37 cellular contexts compared by ENCODE assay signal in the genomic region with DNA sequence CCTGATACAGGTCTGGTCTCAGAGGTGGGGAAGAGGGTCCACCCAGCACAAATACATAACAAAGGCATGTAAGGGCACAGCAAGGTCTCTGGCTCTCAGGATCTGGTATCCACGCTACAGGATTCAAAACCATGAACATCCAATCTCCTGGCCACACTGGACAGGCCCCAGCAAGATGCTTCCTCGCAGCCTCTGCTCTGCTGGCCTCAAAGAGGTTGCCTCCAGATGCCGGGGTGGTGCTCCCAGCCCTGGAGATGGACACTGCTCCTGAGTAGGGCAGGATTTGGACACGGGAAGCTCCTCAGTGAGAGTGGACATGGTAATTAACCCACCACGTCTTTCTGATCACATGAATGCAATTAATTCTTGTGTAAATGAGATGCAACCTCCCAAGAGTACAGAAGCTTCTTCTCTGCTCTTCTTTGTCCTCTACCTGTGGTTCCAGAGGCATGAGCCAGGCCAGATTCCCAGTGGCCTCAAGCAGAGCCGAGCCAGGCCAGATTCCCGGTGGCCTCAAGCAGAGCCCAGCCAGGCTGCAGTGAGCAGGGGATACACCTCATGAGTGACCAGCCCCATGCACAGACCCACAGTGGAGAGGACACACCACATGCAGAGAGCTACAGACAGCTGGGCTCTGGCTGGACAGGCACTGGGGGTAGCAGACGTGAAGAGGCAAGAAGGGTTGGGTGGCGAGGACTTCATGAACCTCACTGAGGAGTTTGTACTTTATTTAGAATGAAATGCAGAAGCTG.
A peak's percentile ranks its signal among the peaks of the same experiment; 100 is the strongest.
DNase-seq lines count a peak whose midpoint lies in the region; ATAC-seq, FAIRE-seq and TF ChIP-seq lines count a peak whose summit lies in the region.
"Had no signal": no experiment of that assay in that cellular context is flagged by ENCODE, and none has a peak within 500 bp of the region (broad histone marks: within the 10 kb centered on the region; RNA-seq: fewer than 3 reads in every experiment).

No MANE protein-coding gene starts in this region.

- H3K18ac ChIP-seq in IMR-90 (ENCODE audit: low read depth, low read length) (no peak overlapping the region), H1 (ENCODE audit: extremely low read depth, low read length) (no peak overlapping the region), neuronal stem cell (ENCODE audit: low read length) (peak overlapping the region; percentile 36)

- H3K14ac ChIP-seq in IMR-90 (replicated peaks; ENCODE audit: low read depth, low read length) = no peak overlapping the region
- H3K14ac ChIP-seq in H1 (ENCODE audit: insufficient read length) = no peak overlapping the region
- H3K14ac ChIP-seq in neuronal stem cell (ENCODE audit: low read length) = peak overlapping the region; percentile 27

- H3K4me2 ChIP-seq in IMR-90 (ENCODE audit: low read depth, low read length) = no peak overlapping the region
- H3K4me2 ChIP-seq in H1 (ENCODE audit: insufficient read depth in 1 of 2, low read depth in 2 of 2, low read length in 2 of 2) = no peak overlapping the region
- no peak overlapping the region for H3K4me2 ChIP-seq in neuronal stem cell (ENCODE audit: insufficient read depth, low read length, poor library complexity, severe bottlenecking)
- H3K4me2 ChIP-seq in neural progenitor cell = no peak overlapping the region
- H3K4me2 ChIP-seq: A549; BLaER1; BLaER1 treated with 17β-estradiol and CSF1 and Interleukin-3, amounts not matched to agents 10 nM and 100 nM had no signal

- intact Hi-C loops in IMR-90 (cut with micrococcal nuclease) = no loop called here

- no peaks in the 10 kb centered on the region for H3K9me3 Mint-ChIP-seq in neural progenitor cell
- H3K9me3 Mint-ChIP-seq: CD14-positive monocyte; CD4-positive, alpha-beta T cell; CD8-positive, alpha-beta T cell had no signal

- no peak overlapping the region for H2BK12ac ChIP-seq in H1 (ENCODE audit: low read depth, low read length)
- no peak overlapping the region for H2BK12ac ChIP-seq in neuronal stem cell (ENCODE audit: low read length)

- H4K20me1 ChIP-seq in IMR-90 (ENCODE audit: insufficient read depth, low read length) (no peaks in the 10 kb centered on the region), H1 (replicated peaks in 1 of 2; ENCODE audit: control insufficient read depth in 1 of 2, insufficient read depth in 2 of 2, low read length in 2 of 2) (peaks cover 0 to 2% of the 10 kb centered on the region in 2 experiments), neural progenitor cell (ENCODE audit: low read depth) (no peaks in the 10 kb centered on the region)

- no peaks in the 10 kb centered on the region for H3K23me2 ChIP-seq in H1 (ENCODE audit: low read depth, low read length)

- no peak overlapping the region for H3K4me3 Mint-ChIP-seq in neural progenitor cell
- H3K4me3 Mint-ChIP-seq: B cell; CD14-positive monocyte; CD4-positive, alpha-beta memory T cell; CD4-positive, alpha-beta T cell; CD8-positive, alpha-beta memory T cell; CD8-positive, alpha-beta T cell had no signal

- H3K56ac ChIP-seq in IMR-90 (ENCODE audit: extremely low read depth, insufficient read depth, low read length) (no peak overlapping the region), H1 (replicated peaks; ENCODE audit: insufficient read length, low read depth, low read length) (no peak overlapping the region)

- H4K91ac ChIP-seq in IMR-90 (ENCODE audit: insufficient read depth, low read depth, low read length) (no peak overlapping the region), H1 (replicated peaks; ENCODE audit: insufficient read length, low read length) (no peak overlapping the region), neuronal stem cell (ENCODE audit: low read depth, low read length, poor library complexity) (no peak overlapping the region)

- H3K36me3 ChIP-seq in IMR-90 (ENCODE audit: control insufficient read depth, insufficient read depth, low read length) = no peaks in the 10 kb centered on the region
- no peaks in the 10 kb centered on the region for H3K36me3 ChIP-seq in SJSA1
- H3K36me3 ChIP-seq in H1 (ENCODE audit: control insufficient read depth in 2 of 4, insufficient read depth in 4 of 4, low read length in 3 of 4) = no peaks in the 10 kb centered on the region
- no peaks in the 10 kb centered on the region for H3K36me3 ChIP-seq in neuronal stem cell (replicated peaks in 1 of 2; ENCODE audit: control insufficient read depth in 2 of 2, insufficient read depth in 2 of 2, low read length in 2 of 2)
- H3K36me3 ChIP-seq in neural progenitor cell = no peaks in the 10 kb centered on the region
- H3K36me3 ChIP-seq: BLaER1; BLaER1 treated with 17β-estradiol and CSF1 and Interleukin-3, amounts not matched to agents 10 nM and 100 nM had no signal

- no peaks in the 10 kb centered on the region for H3K36me3 Mint-ChIP-seq in neural progenitor cell
- H3K36me3 Mint-ChIP-seq: CD14-positive monocyte; CD4-positive, alpha-beta memory T cell; CD4-positive, CD25-positive, alpha-beta regulatory T cell; CD8-positive, alpha-beta memory T cell; CD8-positive, alpha-beta T cell had no signal

- no peak overlapping the region for H3K4ac ChIP-seq in IMR-90 (ENCODE audit: low read depth, low read length)
- no peak overlapping the region for H3K4ac ChIP-seq in H1 (replicated peaks; ENCODE audit: insufficient read length, low read depth, low read length)
- H3K4ac ChIP-seq in neuronal stem cell (ENCODE audit: low read length) = no peak overlapping the region

- H4K8ac ChIP-seq in IMR-90 (ENCODE audit: low read depth in 2 of 2, low read length in 2 of 2) (no peak overlapping the region), H1 (ENCODE audit: extremely low read depth, insufficient read depth, low read length) (no peak overlapping the region), neuronal stem cell (ENCODE audit: low read depth, low read length) (no peak overlapping the region)

- no peak for TF ChIP-seq POLR2A in IMR-90 (IDR thresholded peaks at IDR 0.05; ENCODE audit: low read depth, low read length)
- no peak for TF ChIP-seq POLR2A in H1 (IDR thresholded peaks at IDR 0.05; ENCODE audit: control extremely low read depth in 1 of 2, low read depth in 2 of 2, low read length in 2 of 2)

- peaks cover 14% of the 10 kb centered on the region for H3K4me1 Mint-ChIP-seq in neural progenitor cell
- H3K4me1 Mint-ChIP-seq: B cell; CD14-positive monocyte; CD4-positive, alpha-beta memory T cell; CD4-positive, CD25-positive, alpha-beta regulatory T cell; CD8-positive, alpha-beta memory T cell had no signal

- no peaks in the 10 kb centered on the region for H3K79me1 ChIP-seq in IMR-90 (ENCODE audit: low read depth in 1 of 2, low read length in 2 of 2)
- no peaks in the 10 kb centered on the region for H3K79me1 ChIP-seq in H1 (ENCODE audit: low read depth, low read length)
- H3K79me1 ChIP-seq in neuronal stem cell (ENCODE audit: low read depth, low read length) = peaks cover 2% of the 10 kb centered on the region

- no peaks in the 10 kb centered on the region for H3K9me1 ChIP-seq in IMR-90 (ENCODE audit: insufficient read depth, low read length)

- no TSS peak for BruUV-seq in IMR-90 (replicated peaks; lab: Mats Ljungman, UMichigan)

- H3K9ac ChIP-seq in IMR-90 (ENCODE audit: low read depth, low read length) (no peak overlapping the region), H1 (replicated peaks in 1 of 4; ENCODE audit: extremely low read depth in 1 of 4, low read depth in 3 of 4, low read length in 3 of 4) (no peak overlapping the region), neuronal stem cell (ENCODE audit: low read depth, low read length, poor library complexity) (no peak overlapping the region), neural progenitor cell (no peak overlapping the region)
- H3K9ac ChIP-seq: BLaER1; BLaER1 treated with 17β-estradiol and CSF1 and Interleukin-3, amounts not matched to agents 10 nM and 100 nM had no signal

- TF ChIP-seq CTCF in IMR-90 (conservative IDR thresholded peaks at IDR 0.05; ENCODE audit: low read depth, low read length) (no peak), H1 (IDR thresholded peaks at IDR 0.05; ENCODE audit: control extremely low read depth in 1 of 3, insufficient read depth in 1 of 3, low read depth in 1 of 3, low read length in 3 of 3) (no peak), neural progenitor cell (IDR thresholded peaks at IDR 0.05) (no peak)

- peaks cover 7% of the 10 kb centered on the region for H3K27me3 Mint-ChIP-seq in neural progenitor cell (ENCODE audit: insufficient read depth, low read depth)
- H3K27me3 Mint-ChIP-seq: CD4-positive, CD25-positive, alpha-beta regulatory T cell had no signal

- POLR2A ChIA-PET in IMR-90 (lab: Charles Lee; ENCODE audit: unreplicated experiment) (no interaction called here), H1 (lab: Charles Lee; ENCODE audit: partially characterized antibody) (no interaction called here)

- no peak overlapping the region for H3K27ac ChIP-seq in IMR-90 (ENCODE audit: insufficient read depth, low read length)
- H3K27ac ChIP-seq in SJSA1 = no peak overlapping the region
- H3K27ac ChIP-seq in H1 (ENCODE audit: low read depth, low read length) = no peak overlapping the region
- H3K27ac ChIP-seq in neuronal stem cell (replicated peaks; ENCODE audit: low read length) = no peak overlapping the region
- H3K27ac ChIP-seq in neural progenitor cell = no peak overlapping the region
- H3K27ac ChIP-seq: 22Rv1; A549; BLaER1; BLaER1 treated with 17β-estradiol and CSF1 and Interleukin-3, amounts not matched to agents 10 nM and 100 nM; C4-2B had no signal

- H2AFZ ChIP-seq in IMR-90 (replicated peaks; ENCODE audit: low read length, poor library complexity) (peak overlapping the region; percentile 32), H1 (ENCODE audit: low read length) (no peak overlapping the region), neuronal stem cell (ENCODE audit: low read length) (no peak overlapping the region), neural progenitor cell (replicated peaks) (no peak overlapping the region)

- H3K9me3 ChIP-seq in IMR-90 (ENCODE audit: control insufficient read depth, insufficient read depth, low read length) (peaks cover 41% of the 10 kb centered on the region), SJSA1 (replicated peaks) (peaks cover 24% of the 10 kb centered on the region), H1 (ENCODE audit: insufficient read depth in 2 of 2, low read depth in 1 of 2, low read length in 1 of 2) (no peaks in the 10 kb centered on the region), neuronal stem cell (replicated peaks in 1 of 2; ENCODE audit: control insufficient read depth in 2 of 2, insufficient read depth in 1 of 2, low read depth in 1 of 2, low read length in 2 of 2) (peaks cover 0 to 2% of the 10 kb centered on the region in 2 donors), neural progenitor cell (ENCODE audit: low read depth) (no peaks in the 10 kb centered on the region)
- H3K9me3 ChIP-seq: A549; BE2C; BLaER1; BLaER1 treated with 17β-estradiol and CSF1 and Interleukin-3, amounts not matched to agents 10 nM and 100 nM; Caco-2 had no signal

- H2AK5ac ChIP-seq in IMR-90 (ENCODE audit: low read depth, low read length) (no peak overlapping the region), H1 (ENCODE audit: low read depth, low read length) (no peak overlapping the region), neuronal stem cell (ENCODE audit: low read depth, low read length) (no peak overlapping the region)

- no peak overlapping the region for H2BK15ac ChIP-seq in IMR-90 (ENCODE audit: low read depth, low read length)
- 0 out of 2 replicates have a peak overlapping the region, but pooled peaks have one; percentile 29 for H2BK15ac ChIP-seq in H1 (ENCODE audit: low read length)
- H2BK15ac ChIP-seq in neuronal stem cell (ENCODE audit: low read length) = no peak overlapping the region

- H3K27ac Mint-ChIP-seq in neural progenitor cell = no peak overlapping the region
- H3K27ac Mint-ChIP-seq: B cell; CD14-positive monocyte; CD4-positive, alpha-beta memory T cell; CD4-positive, alpha-beta T cell; CD4-positive, CD25-positive, alpha-beta regulatory T cell; CD8-positive, alpha-beta memory T cell; CD8-positive, alpha-beta T cell had no signal

- TF ChIP-seq RAD21 in IMR-90 (IDR thresholded peaks at IDR 0.05; ENCODE audit: low read length) (no peak), H1 (IDR thresholded peaks at IDR 0.05 in 1 of 2, conservative IDR thresholded peaks at IDR 0.05 in 1 of 2; ENCODE audit: low read depth in 2 of 2, low read length in 2 of 2) (no peak)

- in situ Hi-C loops in IMR-90 (cut with MboI; ENCODE audit: low sequenced_read_pairs) = no loop called here

- no peaks in the 10 kb centered on the region for H3K27me3 ChIP-seq in IMR-90 (ENCODE audit: control insufficient read depth, insufficient read depth, low read length)
- H3K27me3 ChIP-seq in SJSA1 (replicated peaks) = peaks cover 72% of the 10 kb centered on the region
- H3K27me3 ChIP-seq in H1 (replicated peaks in 1 of 4; ENCODE audit: control insufficient read depth in 3 of 4, extremely low read depth in 1 of 4, insufficient read depth in 3 of 4, low read length in 3 of 4) = no peaks in the 10 kb centered on the region
- no peaks in the 10 kb centered on the region for H3K27me3 ChIP-seq in neuronal stem cell (ENCODE audit: control insufficient read depth in 3 of 3, insufficient read depth in 3 of 3, low read depth in 1 of 3, low read length in 3 of 3)
- no peaks in the 10 kb centered on the region for H3K27me3 ChIP-seq in neural progenitor cell
- H3K27me3 ChIP-seq: BE2C, BLaER1 had no signal

- no peak for FAIRE-seq in H1 (lab: Jason Lieb, UNC)
- FAIRE-seq: A204.1, A549, D721Med had no signal

- dilution Hi-C loops in IMR-90 (cut with HindIII; ENCODE audit: low sequenced_read_pairs, unreplicated experiment) = no loop called here

- H2BK20ac ChIP-seq in IMR-90 (ENCODE audit: low read depth, low read length) = no peak overlapping the region
- no peak overlapping the region for H2BK20ac ChIP-seq in H1 (ENCODE audit: low read length)

- ATAC-seq in IMR-90 (ENCODE audit: low read depth) = no peak
- no peak for ATAC-seq in HG03095 (IDR thresholded peaks at IDR 0.05; ENCODE audit: unreplicated experiment)
- ATAC-seq: A549; CD8-positive, alpha-beta T cell had no signal

- no peak overlapping the region for H3K23ac ChIP-seq in IMR-90 (ENCODE audit: low read depth, low read length)
- H3K23ac ChIP-seq in H1 (ENCODE audit: insufficient read length) = no peak overlapping the region
- H3K23ac ChIP-seq in neuronal stem cell (ENCODE audit: low read depth, low read length, poor library complexity) = no peak overlapping the region

- H3K4me3 ChIP-seq in IMR-90 (ENCODE audit: insufficient read depth, low read depth, low read length) = no peak overlapping the region
- no peak overlapping the region for H3K4me3 ChIP-seq in SJSA1
- H3K4me3 ChIP-seq in H1 (ENCODE audit: extremely low read depth in 1 of 4, insufficient read depth in 2 of 4, low read depth in 3 of 4, low read length in 4 of 4) = no peak overlapping the region
- H3K4me3 ChIP-seq in neuronal stem cell (ENCODE audit: low read length in 2 of 2) = no peak overlapping the region
- H3K4me3 ChIP-seq in neural progenitor cell = no peak overlapping the region
- H3K4me3 ChIP-seq: A549; BLaER1; BLaER1 treated with 17β-estradiol and CSF1 and Interleukin-3, amounts not matched to agents 10 nM and 100 nM had no signal

- CTCF ChIA-PET in IMR-90 (lab: Yijun Ruan, JAX) = no interaction called here
- CTCF ChIA-PET in H1 (lab: Charles Lee; ENCODE audit: partially characterized antibody) = interaction anchor here (1.0 to 1.2 kb wide), 2 partner anchors 50 to 481 kb away, joined by 3 to 4 read pairs; no protein-coding TSS in a partner anchor

- no peak for TF ChIP-seq EP300 in H1 (IDR thresholded peaks at IDR 0.05; ENCODE audit: borderline replicate concordance in 1 of 2, low read depth in 2 of 2, low read length in 2 of 2)

- no peak overlapping the region for H2AK9ac ChIP-seq in IMR-90 (replicated peaks; ENCODE audit: low read depth, low read length, poor library complexity)

- no peaks in the 10 kb centered on the region for H3F3A ChIP-seq in neural progenitor cell (ENCODE audit: low read depth)

- no peak overlapping the region for H2BK120ac ChIP-seq in IMR-90 (ENCODE audit: low read depth, low read length)
- no peak overlapping the region for H2BK120ac ChIP-seq in H1 (replicated peaks; ENCODE audit: low read depth, low read length)
- no peak overlapping the region for H2BK120ac ChIP-seq in neuronal stem cell (ENCODE audit: low read depth, low read length)

- H3K79me2 ChIP-seq in H1 (ENCODE audit: control insufficient read depth in 1 of 2, insufficient read depth in 2 of 2, low read length in 2 of 2) (no peaks in the 10 kb centered on the region), neural progenitor cell (ENCODE audit: low read depth) (no peaks in the 10 kb centered on the region)

- no peak overlapping the region for H4K5ac ChIP-seq in IMR-90 (ENCODE audit: low read depth, low read length)
- no peak overlapping the region for H4K5ac ChIP-seq in H1 (ENCODE audit: insufficient read length, low read depth, low read length)

- DNase-seq in IMR-90 = no peak
- peak; percentile 68 to 91 for DNase-seq in SJSA1 (ENCODE audit: low read depth in 1 of 2, low spot score in 2 of 2)
- no peak for DNase-seq in H1 (ENCODE audit: low read depth in 1 of 2, low spot score in 2 of 2)
- DNase-seq in neuronal stem cell (ENCODE audit: low spot score) = no peak
- no peak for DNase-seq in neural progenitor cell (ENCODE audit: low spot score)
- no peak for DNase-seq in NCI-H1092 treated with DMSO at 0.1 percent for 48 hours (lab: John Stamatoyannopoulos, UW)
- DNase-seq in activated CD4-positive, CD25-positive, alpha-beta regulatory T cell (lab: John Stamatoyannopoulos, UW) = no peak
- DNase-seq: 8988T; ACHN; AML-193; BE2C; C1 segment of cervical spinal cord; Caco-2; Calu3; CD4-positive, alpha-beta memory T cell; CD4-positive, alpha-beta T cell; CD4-positive, CD25-positive, alpha-beta regulatory T cell; CD8-positive, alpha-beta memory T cell; CD8-positive, alpha-beta T cell; COR-L47; DMS 273 treated with DMSO at 0.1 percent for 48 hours; DMS153; DMS53; DMS79; DMS79 treated with DMSO at 0.1 percent for 48 hours; DND-41; EL had no signal

- no peaks in the 10 kb centered on the region for H3K4me1 ChIP-seq in IMR-90 (ENCODE audit: control insufficient read depth, insufficient read depth, low read length)
- H3K4me1 ChIP-seq in SJSA1 (replicated peaks) = no peaks in the 10 kb centered on the region
- peaks cover 0 to 3% (median 0%) of the 10 kb centered on the region in 4 experiments; a peak in 3 of 7 replicates for H3K4me1 ChIP-seq in H1 (replicated peaks in 1 of 4; ENCODE audit: control insufficient read depth in 3 of 4, insufficient read depth in 4 of 4, low read length in 3 of 4)
- H3K4me1 ChIP-seq in neuronal stem cell (ENCODE audit: control insufficient read depth in 2 of 2, insufficient read depth in 1 of 2, low read depth in 1 of 2, low read length in 2 of 2) = peaks cover 0 to 6% of the 10 kb centered on the region in 2 donors
- H3K4me1 ChIP-seq in neural progenitor cell = peaks cover 12% of the 10 kb centered on the region
- H3K4me1 ChIP-seq: A549, Caco-2 had no signal

- WGBS in IMR-90 (ENCODE audit: extremely low coverage in 2 of 2, insufficient read length in 1 of 2), 2 experiments = 44% methylated on average over 5 of the region's 9 CpGs; no CpG with 5 or more reads in 1 of the 2 experiments
- 79% methylated on average over 9 of the region's 9 CpGs; no CpG with 5 or more reads in 1 of the 2 experiments for WGBS in H1 (ENCODE audit: extremely low coverage in 1 of 2, insufficient coverage in 1 of 2, insufficient read length in 1 of 2, insufficient replicate concordance in 2 of 2, low coverage in 1 of 2, low lambda C conversion rate in 2 of 2, missing lambda C conversion rate in 1 of 2), 2 experiments
- no CpG with 5 or more reads among the region's 9 CpGs for WGBS in neuronal stem cell (ENCODE audit: extremely low coverage in 2 of 2, insufficient read length in 2 of 2, insufficient replicate concordance in 1 of 2), 2 donors

- H2BK5ac ChIP-seq in IMR-90 (ENCODE audit: low read depth, low read length, poor library complexity, severe bottlenecking) (no peak overlapping the region), H1 (ENCODE audit: low read depth, low read length) (no peak overlapping the region), neuronal stem cell (ENCODE audit: low read length) (no peak overlapping the region)

Comparison
In these comparisons a context has a peak if more than half of its experiments do, and no peak if none do; other contexts are left out.
1. DNase-seq: peak in SJSA1 (2 of 2); none in IMR-90 (single experiment), H1 (0 of 2), neuronal stem cell (single experiment), neural progenitor cell (single experiment), NCI-H1092 treated with DMSO at 0.1 percent for 48 hours (single experiment) and activated CD4-positive, CD25-positive, alpha-beta regulatory T cell (0 of 4).